In genomic region chr22:47382164-47382890, GRCh38 we compare ENCODE assay signal across 27 cellular contexts.
DNase-seq lines count a peak whose midpoint lies in the region; ATAC-seq, FAIRE-seq and TF ChIP-seq lines count a peak whose summit lies in the region.
"Had no signal": no experiment of that assay in that cellular context is flagged by ENCODE, and none has a peak within 500 bp of the region (broad histone marks: within the 10 kb centered on the region; RNA-seq: fewer than 3 reads in every experiment).

No MANE protein-coding gene starts in this region.

- peak; percentile 10 to 37 (median 28) for DNase-seq in right lobe of liver
- no peak for DNase-seq in HepG2 (ENCODE audit: low spot score)
- peak; percentile 49 for DNase-seq in mesenteric fat pad (ENCODE audit: low spot score)
- peak; percentile 35 for DNase-seq in sciatic nerve (ENCODE audit: low spot score)
- DNase-seq in activated CD4-positive, alpha-beta T cell treated with anti-CD3 and anti-CD28 coated beads, Interleukin-2, amount 10 ng/mL, durations not matched to agents 24 days and 14 days = no peak
- DNase-seq: AML-193; CD4-positive, alpha-beta T cell; DMS53; GDM1; HCEC 1CT; NCI-H1048; NCI-H1417; NCI-H1694; NCI-H2029 treated with DMSO at 0.1 percent for 48 hours; NCI-H446 treated with DMSO at 0.1 percent for 48 hours; NCI-H526; NCI-H82; NK-92 treated with Interleukin-12 subunit alpha and Interleukin-12 subunit beta, amount 100 ng/mL, for 24 hours; PC-3; SHP77 had no signal

- H3K27ac ChIP-seq in right lobe of liver = no peak overlapping the region
- H3K27ac ChIP-seq in HepG2 (ENCODE audit: extremely low read length, insufficient read depth, low read length) = no peak overlapping the region
- H3K27ac ChIP-seq: BLaER1 treated with 17β-estradiol and CSF1 and Interleukin-3, amounts not matched to agents 10 nM and 100 nM; HL-60 had no signal

- no peak overlapping the region for H2AFZ ChIP-seq in HepG2 (ENCODE audit: low read length)

- no peak overlapping the region for H3K27ac Mint-ChIP-seq in activated CD4-positive, alpha-beta T cell treated with anti-CD3 and anti-CD28 coated beads, Interleukin-2, amount 10 ng/mL, durations not matched to agents 24 days and 14 days
- H3K27ac Mint-ChIP-seq: CD4-positive, alpha-beta T cell had no signal

- intact Hi-C loops in right lobe of liver (cut with DNase I) = no loop called here
- intact Hi-C loops in HepG2 (cut with micrococcal nuclease; ENCODE audit: unreplicated experiment) = no loop called here
- intact Hi-C loops in sciatic nerve (cut with DNase I) = no loop called here
- intact Hi-C loops in activated CD4-positive, alpha-beta T cell treated with anti-CD3 and anti-CD28 coated beads, Interleukin-2, amount 10 ng/mL, durations not matched to agents 24 days and 14 days (cut with micrococcal nuclease) = no loop called here

- no peak for TF ChIP-seq EP300 in HepG2 (IDR thresholded peaks at IDR 0.05; ENCODE audit: low read depth in 2 of 2, low read length in 2 of 2)
- TF ChIP-seq EP300 in HepG2 (CRISPR knock-in tag; IDR thresholded peaks at IDR 0.05; ENCODE audit: borderline replicate concordance) = no peak

- no peaks in the 10 kb centered on the region for H3K79me2 ChIP-seq in HepG2 (ENCODE audit: insufficient read depth, low read length)

- WGBS in right lobe of liver (ENCODE audit: insufficient coverage, low coverage, low lambda C conversion rate, missing lambda C conversion rate) = 41% methylated on average over 4 of the region's 7 CpGs
- 8% methylated on average over 6 of the region's 7 CpGs for WGBS in HepG2 (ENCODE audit: low lambda C conversion rate)

- CTCF ChIA-PET in HepG2 (lab: Yijun Ruan, JAX; ENCODE audit: low intra/inter-chr PET ratio, low total read pairs) = no interaction called here

- no peak overlapping the region for H3K9ac ChIP-seq in HepG2 (ENCODE audit: insufficient read depth, low read depth, low read length)
- H3K9ac ChIP-seq: BLaER1 treated with 17β-estradiol and CSF1 and Interleukin-3, amounts not matched to agents 10 nM and 100 nM had no signal

- ATAC-seq in right lobe of liver (no peak), HepG2 (no peak), sciatic nerve (no peak), GM19463 (IDR thresholded peaks at IDR 0.05; ENCODE audit: unreplicated experiment) (no peak), HG03565 (IDR thresholded peaks at IDR 0.05; ENCODE audit: unreplicated experiment) (no peak)
- ATAC-seq: GM12878, PC-3 had no signal

- H3K9me3 Mint-ChIP-seq in activated CD4-positive, alpha-beta T cell treated with anti-CD3 and anti-CD28 coated beads, Interleukin-2, amount 10 ng/mL, durations not matched to agents 24 days and 14 days = peaks cover 11% of the 10 kb centered on the region

- no peak for FAIRE-seq in HepG2 (lab: Jason Lieb, UNC)
- FAIRE-seq: A204.1, GM12878, H1 had no signal

- H4K20me1 ChIP-seq in HepG2 (ENCODE audit: insufficient read depth, low read length) = no peaks in the 10 kb centered on the region
- H4K20me1 ChIP-seq: BLaER1 treated with 17β-estradiol and CSF1 and Interleukin-3, amounts not matched to agents 10 nM and 100 nM had no signal

- TF ChIP-seq POLR2A in right lobe of liver (IDR thresholded peaks at IDR 0.05) (no peak), HepG2 (IDR thresholded peaks at IDR 0.05; ENCODE audit: insufficient read depth in 1 of 2, low read depth in 2 of 2, low read length in 2 of 2) (no peak)

- no TSS peak for BruUV-seq in HepG2 (replicated peaks; lab: Mats Ljungman, UMichigan)

- H3K27me3 Mint-ChIP-seq in activated CD4-positive, alpha-beta T cell treated with anti-CD3 and anti-CD28 coated beads, Interleukin-2, amount 10 ng/mL, durations not matched to agents 24 days and 14 days = no peaks in the 10 kb centered on the region

- no peak for TF ChIP-seq CTCF in right lobe of liver (IDR thresholded peaks at IDR 0.05)
- no peak for TF ChIP-seq CTCF in HepG2 (CRISPR knock-in tag; IDR thresholded peaks at IDR 0.05)

- H3K4me3 ChIP-seq in right lobe of liver (no peak overlapping the region), HepG2 (replicated peaks in 1 of 3; ENCODE audit: insufficient read depth in 1 of 3, low read depth in 2 of 3, low read length in 3 of 3) (no peak overlapping the region)
- H3K4me3 ChIP-seq: BLaER1 treated with 17β-estradiol and CSF1 and Interleukin-3, amounts not matched to agents 10 nM and 100 nM; GM12878 had no signal

- H3K4me3 Mint-ChIP-seq in activated CD4-positive, alpha-beta T cell treated with anti-CD3 and anti-CD28 coated beads, Interleukin-2, amount 10 ng/mL, durations not matched to agents 24 days and 14 days = no peak overlapping the region
- H3K4me3 Mint-ChIP-seq: CD4-positive, alpha-beta T cell had no signal

- H3K27me3 ChIP-seq in right lobe of liver (no peaks in the 10 kb centered on the region), HepG2 (ENCODE audit: control insufficient read depth in 1 of 2, insufficient read depth in 2 of 2, low read length in 2 of 2) (peaks cover 1 to 53% of the 10 kb centered on the region in 2 experiments; a peak in 4 of 5 replicates)
- H3K27me3 ChIP-seq: BLaER1 treated with 17β-estradiol and CSF1 and Interleukin-3, amounts not matched to agents 10 nM and 100 nM had no signal

- H3K4me1 ChIP-seq in right lobe of liver (no peaks in the 10 kb centered on the region), HepG2 (ENCODE audit: insufficient read depth, low read length) (no peaks in the 10 kb centered on the region)
- H3K4me1 ChIP-seq: BLaER1 treated with 17β-estradiol and CSF1 and Interleukin-3, amounts not matched to agents 10 nM and 100 nM had no signal

- peaks cover 2% of the 10 kb centered on the region for H3K4me1 Mint-ChIP-seq in activated CD4-positive, alpha-beta T cell treated with anti-CD3 and anti-CD28 coated beads, Interleukin-2, amount 10 ng/mL, durations not matched to agents 24 days and 14 days

- H3K36me3 Mint-ChIP-seq in activated CD4-positive, alpha-beta T cell treated with anti-CD3 and anti-CD28 coated beads, Interleukin-2, amount 10 ng/mL, durations not matched to agents 24 days and 14 days (ENCODE audit: low read depth) = peaks cover 4% of the 10 kb centered on the region

- no peaks in the 10 kb centered on the region for H3K36me3 ChIP-seq in right lobe of liver
- no peaks in the 10 kb centered on the region for H3K36me3 ChIP-seq in HepG2 (replicated peaks in 1 of 2; ENCODE audit: control insufficient read depth in 1 of 2, insufficient read depth in 2 of 2, low read length in 2 of 2)
- H3K36me3 ChIP-seq: BLaER1 treated with 17β-estradiol and CSF1 and Interleukin-3, amounts not matched to agents 10 nM and 100 nM had no signal

- TF ChIP-seq RAD21 in HepG2 (CRISPR knock-in tag; IDR thresholded peaks at IDR 0.05) = no peak

- in situ Hi-C loops in HepG2 (cut with HindIII; ENCODE audit: extremely low pct_ligation_motif_present, low pct_unique_long_range_greater_than_20kb) = no loop called here

- no peak overlapping the region for H3K4me2 ChIP-seq in HepG2 (ENCODE audit: low read depth, low read length)
- H3K4me2 ChIP-seq: BLaER1 treated with 17β-estradiol and CSF1 and Interleukin-3, amounts not matched to agents 10 nM and 100 nM had no signal

- H3K9me3 ChIP-seq in right lobe of liver (no peaks in the 10 kb centered on the region), HepG2 (ENCODE audit: low read length) (no peaks in the 10 kb centered on the region)

- POLR2A ChIA-PET in HepG2 (lab: Yijun Ruan, JAX) = no interaction called here

TF ChIP-seq in HepG2, 621 proteins besides CTCF, POLR2A, EP300 and RAD21:
- TF ChIP-seq, protein P1, sequence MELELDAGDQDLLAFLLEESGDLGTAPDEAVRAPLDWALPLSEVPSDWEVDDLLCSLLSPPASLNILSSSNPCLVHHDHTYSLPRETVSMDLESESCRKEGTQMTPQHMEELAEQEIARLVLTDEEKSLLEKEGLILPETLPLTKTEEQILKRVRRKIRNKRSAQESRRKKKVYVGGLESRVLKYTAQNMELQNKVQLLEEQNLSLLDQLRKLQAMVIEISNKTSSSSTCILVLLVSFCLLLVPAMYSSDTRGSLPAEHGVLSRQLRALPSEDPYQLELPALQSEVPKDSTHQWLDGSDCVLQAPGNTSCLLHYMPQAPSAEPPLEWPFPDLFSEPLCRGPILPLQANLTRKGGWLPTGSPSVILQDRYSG (CRISPR knock-in tag; IDR thresholded peaks at IDR 0.05) = no peak
- TF ChIP-seq DMTF1 (CRISPR knock-in tag; IDR thresholded peaks at IDR 0.05) (no peak), ZNF431 (CRISPR knock-in tag; IDR thresholded peaks at IDR 0.05; ENCODE audit: borderline replicate concordance, low read depth) (no peak), ZFP90 (CRISPR knock-in tag; IDR thresholded peaks at IDR 0.05; ENCODE audit: borderline replicate concordance) (no peak), STAG1 (CRISPR knock-in tag; IDR thresholded peaks at IDR 0.05) (no peak), CREB1 (IDR thresholded peaks at IDR 0.05) (no peak), CREB1 (CRISPR knock-in tag; IDR thresholded peaks at IDR 0.05) (no peak), ZNF672 (CRISPR knock-in tag; IDR thresholded peaks at IDR 0.05) (no peak), ZNF580 (CRISPR knock-in tag; IDR thresholded peaks at IDR 0.05; ENCODE audit: borderline replicate concordance, low read depth) (no peak), PHB2 (IDR thresholded peaks at IDR 0.05; ENCODE audit: partially characterized antibody) (no peak), PCBP1 (IDR thresholded peaks at IDR 0.05; ENCODE audit: borderline replicate concordance, low read depth, low read length) (no peak), FOXM1 (CRISPR knock-in tag; IDR thresholded peaks at IDR 0.05) (no peak), ZSCAN21 (CRISPR knock-in tag; IDR thresholded peaks at IDR 0.05; ENCODE audit: borderline replicate concordance) (no peak), AHR (CRISPR knock-in tag; IDR thresholded peaks at IDR 0.05) (no peak)

Comparison
In these comparisons a context has a peak if more than half of its experiments do, and no peak if none do; other contexts are left out.
1. DNase-seq: peak in right lobe of liver (3 of 3), mesenteric fat pad (single experiment) and sciatic nerve (single experiment); none in HepG2 (single experiment) and activated CD4-positive, alpha-beta T cell treated with anti-CD3 and anti-CD28 coated beads, Interleukin-2, amount 10 ng/mL, durations not matched to agents 24 days and 14 days (single experiment).